ENCODE assay signal across 16 cellular contexts in the genomic region with DNA sequence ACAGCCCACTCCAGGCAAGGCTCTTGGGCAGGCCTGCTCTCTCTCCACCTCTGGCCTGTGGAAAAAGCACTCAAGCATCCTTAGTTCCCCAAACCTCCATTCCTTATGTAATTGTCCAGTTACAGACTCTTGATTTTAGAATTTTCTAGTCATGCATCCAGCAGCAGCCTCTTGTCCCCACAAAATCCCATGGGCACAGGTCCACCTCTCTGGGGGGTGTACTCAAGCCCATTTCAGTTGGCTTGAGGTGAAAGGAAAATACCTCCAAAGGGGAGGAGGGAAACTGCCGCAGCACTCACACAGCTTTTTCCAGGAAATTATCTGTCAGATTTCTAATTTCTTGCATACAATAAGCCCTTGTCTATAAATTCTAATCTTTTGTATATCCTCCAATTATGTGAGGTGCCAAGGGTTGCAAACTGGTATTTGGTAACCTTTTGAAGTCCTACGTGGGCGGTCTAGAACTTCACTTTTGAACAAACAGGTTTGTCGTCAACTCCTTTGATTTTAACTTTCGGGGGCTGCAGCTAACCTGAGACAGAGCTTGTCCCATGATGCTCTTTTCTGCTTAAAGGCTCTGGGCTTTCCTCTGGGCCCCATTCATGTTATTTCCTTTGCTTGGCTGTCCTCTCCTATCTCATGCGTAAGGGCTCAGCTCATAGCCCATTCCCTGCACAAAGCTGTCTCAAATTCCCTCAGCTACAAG.
DNase-seq lines count a peak whose midpoint lies in the region; ATAC-seq, FAIRE-seq and TF ChIP-seq lines count a peak whose summit lies in the region.
"Had no signal": no experiment of that assay in that cellular context is flagged by ENCODE, and none has a peak within 500 bp of the region (broad histone marks: within the 10 kb centered on the region; RNA-seq: fewer than 3 reads in every experiment).

No MANE protein-coding gene starts in this region.

- CTCF ChIA-PET in activated naive CD4-positive, alpha-beta T cell treated with anti-CD3 and anti-CD28 coated beads, Interleukin-2, amount 10 ng/mL, durations not matched to agents 7 days and 5 days (lab: Charles Lee), result no interaction called here

- peaks cover 4% of the 10 kb centered on the region for H3K27me3 Mint-ChIP-seq in activated naive CD4-positive, alpha-beta T cell treated with anti-CD3 and anti-CD28 coated beads, Interleukin-2, amount 10 ng/mL, durations not matched to agents 7 days and 5 days
- peaks cover 3% of the 10 kb centered on the region for H3K27me3 Mint-ChIP-seq in activated T-helper 1 cell treated with anti-CD3 and anti-CD28 coated beads, Interleukin-12 subunit alpha, Interleukin-12 subunit beta, Interleukin-2, Interleukin-4 antibody, amounts not matched to agents 30 ng/mL and 10 ng/mL and 1 ng/mL, durations not matched to agents 14 hours and 24 hours and 36 hours (ENCODE audit: insufficient read depth)

- peaks cover 0 to 5% of the 10 kb centered on the region in 2 donors for H3K36me3 Mint-ChIP-seq in activated naive CD4-positive, alpha-beta T cell treated with anti-CD3 and anti-CD28 coated beads, Interleukin-2, amount 50 U/mL, for 72 hours
- no peaks in the 10 kb centered on the region for H3K36me3 Mint-ChIP-seq in activated naive CD4-positive, alpha-beta T cell treated with anti-CD3 and anti-CD28 coated beads, Interleukin-2, amount 10 ng/mL, durations not matched to agents 7 days and 5 days
- no peaks in the 10 kb centered on the region for H3K36me3 Mint-ChIP-seq in activated T-helper 1 cell treated with anti-CD3 and anti-CD28 coated beads, Interleukin-12 subunit alpha, Interleukin-12 subunit beta, Interleukin-2, Interleukin-4 antibody, amounts not matched to agents 30 ng/mL and 10 ng/mL and 1 ng/mL, durations not matched to agents 14 hours and 24 hours and 36 hours (ENCODE audit: low read depth)

- H3K36me3 ChIP-seq in thymus (ENCODE audit: control insufficient read depth, insufficient read depth), result no peaks in the 10 kb centered on the region
- H3K36me3 ChIP-seq: BE2C had no signal

- ATAC-seq in activated naive CD4-positive, alpha-beta T cell treated with anti-CD3 and anti-CD28 coated beads, Interleukin-2, amount 50 U/mL, for 72 hours, result peak; percentile 45 to 74
- ATAC-seq: PC-3 had no signal

- H3K27me3 ChIP-seq in thymus (ENCODE audit: control insufficient read depth, insufficient read depth), result no peaks in the 10 kb centered on the region
- H3K27me3 ChIP-seq: BE2C had no signal

- no peak for DNase-seq in activated naive CD4-positive, alpha-beta T cell treated with anti-CD3 and anti-CD28 coated beads, Interleukin-2, amount 50 U/mL, for 72 hours (ENCODE audit: low spot score in 2 of 2)
- no peak for DNase-seq in activated naive CD4-positive, alpha-beta T cell treated with anti-CD3 and anti-CD28 coated beads, Interleukin-2, amount 10 ng/mL, durations not matched to agents 7 days and 5 days
- no peak for DNase-seq in activated T-helper 1 cell treated with anti-CD3 and anti-CD28 coated beads, Interleukin-12 subunit alpha, Interleukin-12 subunit beta, Interleukin-2, Interleukin-4 antibody, amounts not matched to agents 30 ng/mL and 10 ng/mL and 1 ng/mL, durations not matched to agents 14 hours and 24 hours and 36 hours (ENCODE audit: low spot score)
- DNase-seq in islet precursor cell (peak; percentile 7), HCEC 1CT (no peak), GM12892 (ENCODE audit: insufficient read length) (no peak)
- DNase-seq: BE2C, DMS 273 treated with DMSO at 0.1 percent for 48 hours, MM.1S, NCI-H1105, NCI-H187 treated with DMSO at 0.1 percent for 48 hours, NCI-H2171, NCI-H446 treated with DMSO at 0.1 percent for 48 hours, NCI-H748 treated with DMSO at 0.1 percent for 48 hours, PC-3 had no signal

- H3K4me1 Mint-ChIP-seq in activated naive CD4-positive, alpha-beta T cell treated with anti-CD3 and anti-CD28 coated beads, Interleukin-2, amount 10 ng/mL, durations not matched to agents 7 days and 5 days, result peaks cover 6% of the 10 kb centered on the region
- H3K4me1 Mint-ChIP-seq in activated T-helper 1 cell treated with anti-CD3 and anti-CD28 coated beads, Interleukin-12 subunit alpha, Interleukin-12 subunit beta, Interleukin-2, Interleukin-4 antibody, amounts not matched to agents 30 ng/mL and 10 ng/mL and 1 ng/mL, durations not matched to agents 14 hours and 24 hours and 36 hours (ENCODE audit: low read depth), result peaks cover 6% of the 10 kb centered on the region

- H3K4me3 ChIP-seq in thymus (ENCODE audit: low read length), result no peak overlapping the region

- 73% methylated on average over 6 of the region's 6 CpGs for WGBS in thymus

- H3K27ac ChIP-seq in thymus (ENCODE audit: low read depth), result peak overlapping the region; percentile 82

- no peak overlapping the region for H3K4me3 Mint-ChIP-seq in activated naive CD4-positive, alpha-beta T cell treated with anti-CD3 and anti-CD28 coated beads, Interleukin-2, amount 10 ng/mL, durations not matched to agents 7 days and 5 days
- no peak overlapping the region for H3K4me3 Mint-ChIP-seq in activated T-helper 1 cell treated with anti-CD3 and anti-CD28 coated beads, Interleukin-12 subunit alpha, Interleukin-12 subunit beta, Interleukin-2, Interleukin-4 antibody, amounts not matched to agents 30 ng/mL and 10 ng/mL and 1 ng/mL, durations not matched to agents 14 hours and 24 hours and 36 hours

- no peaks in the 10 kb centered on the region for H3K9me3 ChIP-seq in thymus (ENCODE audit: control insufficient read depth)
- H3K9me3 ChIP-seq: BE2C had no signal

- H3K9me3 Mint-ChIP-seq in activated naive CD4-positive, alpha-beta T cell treated with anti-CD3 and anti-CD28 coated beads, Interleukin-2, amount 50 U/mL, for 72 hours, result peaks cover 0 to 15% of the 10 kb centered on the region in 2 donors
- H3K9me3 Mint-ChIP-seq in activated naive CD4-positive, alpha-beta T cell treated with anti-CD3 and anti-CD28 coated beads, Interleukin-2, amount 10 ng/mL, durations not matched to agents 7 days and 5 days, result no peaks in the 10 kb centered on the region
- no peaks in the 10 kb centered on the region for H3K9me3 Mint-ChIP-seq in activated T-helper 1 cell treated with anti-CD3 and anti-CD28 coated beads, Interleukin-12 subunit alpha, Interleukin-12 subunit beta, Interleukin-2, Interleukin-4 antibody, amounts not matched to agents 30 ng/mL and 10 ng/mL and 1 ng/mL, durations not matched to agents 14 hours and 24 hours and 36 hours

- H3K4me1 ChIP-seq in thymus (ENCODE audit: control insufficient read depth, insufficient read depth, low read length), result no peaks in the 10 kb centered on the region
- H3K4me1 ChIP-seq: BE2C had no signal

- FAIRE-seq in GM12892 (lab: Jason Lieb, UNC), result no peak

- intact Hi-C loops in activated T-helper 1 cell treated with anti-CD3 and anti-CD28 coated beads, Interleukin-12 subunit alpha, Interleukin-12 subunit beta, Interleukin-2, Interleukin-4 antibody, amounts not matched to agents 30 ng/mL and 10 ng/mL and 1 ng/mL, durations not matched to agents 14 hours and 24 hours and 36 hours (cut with micrococcal nuclease), result loop anchor here (1.0 kb wide), 1 partner anchor 30 kb away; no protein-coding TSS in a partner anchor

- no peak for TF ChIP-seq POLR2A in GM12892 (IDR thresholded peaks at IDR 0.05; ENCODE audit: low read depth, low read length)

- peak overlapping the region; percentile 16 to 65 for H3K27ac Mint-ChIP-seq in activated naive CD4-positive, alpha-beta T cell treated with anti-CD3 and anti-CD28 coated beads, Interleukin-2, amount 50 U/mL, for 72 hours
- no peak overlapping the region for H3K27ac Mint-ChIP-seq in activated naive CD4-positive, alpha-beta T cell treated with anti-CD3 and anti-CD28 coated beads, Interleukin-2, amount 10 ng/mL, durations not matched to agents 7 days and 5 days
- H3K27ac Mint-ChIP-seq in activated T-helper 1 cell treated with anti-CD3 and anti-CD28 coated beads, Interleukin-12 subunit alpha, Interleukin-12 subunit beta, Interleukin-2, Interleukin-4 antibody, amounts not matched to agents 30 ng/mL and 10 ng/mL and 1 ng/mL, durations not matched to agents 14 hours and 24 hours and 36 hours, result peak overlapping the region; percentile 6
